28 cellular contexts compared by ENCODE assay signal in the genomic region with DNA sequence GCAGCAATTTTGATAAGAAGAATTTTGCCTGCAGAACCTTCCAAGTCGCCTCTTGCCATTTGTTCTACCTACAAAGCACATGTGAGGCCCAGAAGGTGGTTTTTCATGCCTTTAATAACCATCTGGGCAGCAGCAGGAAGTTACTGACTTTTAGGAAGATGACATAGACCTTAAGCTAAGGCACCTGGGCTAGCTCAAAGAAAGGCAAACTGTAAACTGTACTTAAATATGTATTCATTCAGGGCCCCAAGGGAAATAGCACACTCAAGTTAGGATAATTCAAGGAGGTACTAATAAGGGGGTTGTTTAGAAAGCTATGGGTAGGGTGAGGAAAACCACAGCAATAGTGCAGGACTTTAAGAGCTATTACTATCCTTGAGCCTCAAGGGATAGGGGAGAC. TPM values are rescaled to one million over a fixed set of nuclear protein-coding genes. Genes with fewer than 3 reads are reported as not detected.
"Had no signal": no experiment of that assay in that cellular context is flagged by ENCODE, and none has a peak within 500 bp of the region (broad histone marks: within the 10 kb centered on the region; RNA-seq: fewer than 3 reads in every experiment).

No MANE protein-coding gene starts in this region.

- FAIRE-seq: urothelium cell line had no signal

- H3K4me1 ChIP-seq: left ventricle myocardium inferior, right atrium auricular region, stomach, tibial artery, upper lobe of right lung had no signal

- H3K27me3 ChIP-seq: ovary, right atrium auricular region, stomach, tibial artery, upper lobe of right lung had no signal

- ATAC-seq: natural killer cell; sciatic nerve; stimulated activated naive B cell treated with anti-CD40 and anti-IgM and Interleukin-4, amounts not matched to agents 10 μg/mL and 1 μg/mL and 100 μg/mL, for 72 hours; stimulated activated naive CD8-positive, alpha-beta T cell treated with anti-CD3 and anti-CD28 coated beads, Interleukin-15, Interleukin-2, amounts not matched to agents 100 U/mL and 50 U/mL, for 24 hours; upper lobe of right lung had no signal

- H3K27ac ChIP-seq: left ventricle myocardium inferior, ovary, right atrium auricular region, skin epidermis, stomach, thoracic aorta, tibial artery, upper lobe of right lung had no signal

- H3K36me3 ChIP-seq: left ventricle myocardium inferior, ovary, right atrium auricular region, stomach, thoracic aorta, tibial artery, upper lobe of right lung had no signal

- DNase-seq: islet precursor cell; left ventricle myocardium inferior; mesendoderm; naive B cell; natural killer cell; ovary; stimulated activated CD4-positive, alpha-beta T cell treated with anti-CD3 and anti-CD28 coated beads, Interleukin-12 subunit alpha, Interleukin-12 subunit beta, amount 100 ng/mL, for 4 hours; stimulated activated CD4-positive, alpha-beta T cell treated with anti-CD3 and anti-CD28 coated beads, Interleukin-15, amount 100 ng/mL, for 24 hours; stimulated activated CD4-positive, alpha-beta T cell treated with anti-CD3 and anti-CD28 coated beads, Interleukin-2, amount 100 ng/mL, for 24 hours; stimulated activated CD4-positive, alpha-beta T cell treated with anti-CD3 and anti-CD28 coated beads, Interleukin-4, amount 100 ng/mL, for 1 hour; stimulated activated naive B cell treated with anti-CD40 and anti-IgM and Interleukin-4, amounts not matched to agents 10 μg/mL and 1 μg/mL and 100 μg/mL, for 72 hours; stimulated activated naive CD8-positive, alpha-beta T cell treated with anti-CD3 and anti-CD28 coated beads, Interleukin-15, Interleukin-2, amounts not matched to agents 100 U/mL and 50 U/mL, for 24 hours; stomach; tibial artery; trophoblast cell; upper lobe of right lung had no signal

- H3K4me3 ChIP-seq: left ventricle myocardium inferior, lung, ovary, right atrium auricular region, skin epidermis, stomach, thoracic aorta, tibial artery, upper lobe of right lung had no signal

- H3K9me3 ChIP-seq: ovary, right atrium auricular region, stomach, thoracic aorta, tibial artery, upper lobe of right lung had no signal

RNA-seq across cellular contexts. Expression of gene HSPB3, which starts 57.3 kb away (rescaled TPM):
- total RNA-seq: mesothelial cell of epicardium, natural killer cell, omental fat pad, progenitor cell of endocrine pancreas, pulmonary artery endothelial cell, renal cortical epithelial cell, sciatic nerve had no signal
- polyA plus RNA-seq: neural cell had no signal
